In the genomic region with DNA sequence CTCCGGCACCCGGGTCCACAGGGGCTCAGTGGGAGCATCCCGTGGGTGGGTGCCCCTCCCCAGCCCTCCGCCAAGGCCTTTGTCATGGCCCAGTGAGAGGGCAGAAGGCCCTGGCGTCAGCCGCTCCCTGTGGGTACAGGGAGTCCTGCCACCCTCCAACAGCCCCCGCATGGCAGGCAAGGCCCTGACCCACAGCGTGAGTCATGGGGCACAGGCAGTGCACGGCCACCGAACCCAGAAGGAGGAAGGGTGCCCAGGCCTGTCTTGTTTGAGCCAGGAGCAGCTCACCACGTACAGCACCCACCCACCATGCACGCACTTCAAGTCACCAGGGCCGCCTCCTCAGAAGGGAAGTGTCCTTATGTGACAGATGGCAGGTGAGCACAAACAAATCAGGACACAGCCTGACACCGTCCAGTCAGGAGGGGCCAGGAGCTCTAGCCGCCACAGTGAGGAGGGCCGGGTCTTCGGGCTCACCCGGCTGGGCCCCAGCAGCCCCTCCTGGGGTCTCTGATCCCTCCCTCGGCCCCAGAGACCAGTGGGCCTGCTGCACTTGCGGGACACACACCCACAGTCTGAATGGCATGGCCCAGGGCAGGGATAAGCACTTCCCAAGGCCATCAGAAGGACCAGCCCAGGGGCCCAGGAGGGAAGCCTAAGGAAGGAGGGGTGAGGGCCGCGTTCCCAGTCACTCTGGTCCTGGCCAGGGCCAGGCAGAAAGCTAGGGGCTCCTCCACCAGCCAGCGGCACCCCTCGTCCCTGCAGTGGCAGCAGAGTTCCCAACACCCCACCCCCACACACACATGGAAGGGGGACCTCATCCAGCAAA, we compare ENCODE assay signal across 9 cellular contexts. TPM values are rescaled to one million over a fixed set of nuclear protein-coding genes. Genes with fewer than 3 reads are reported as not detected.
DNase-seq lines count a peak whose midpoint lies in the region; ATAC-seq and TF ChIP-seq lines count a peak whose summit lies in the region.
"Had no signal": no experiment of that assay in that cellular context is flagged by ENCODE, and none has a peak within 500 bp of the region (broad histone marks: within the 10 kb centered on the region; RNA-seq: fewer than 3 reads in every experiment).

No MANE protein-coding gene starts in this region.

- no peaks in the 10 kb centered on the region for H3K9me3 ChIP-seq in BE2C

- no peaks in the 10 kb centered on the region for H3K36me3 ChIP-seq in BE2C

- no peak overlapping the region for H3K4me3 ChIP-seq in BE2C (ENCODE audit: low read depth, low read length)
- H3K4me3 ChIP-seq: PC-9 had no signal

- peaks cover 84 to 90% of the 10 kb centered on the region in 2 donors for H3K4me1 Mint-ChIP-seq in effector memory CD8-positive, alpha-beta T cell (ENCODE audit: low read depth in 2 of 2)

- peaks cover 31% of the 10 kb centered on the region for H3K36me3 Mint-ChIP-seq in effector memory CD8-positive, alpha-beta T cell (ENCODE audit: insufficient read depth)

- no peaks in the 10 kb centered on the region for H3K27me3 Mint-ChIP-seq in effector memory CD8-positive, alpha-beta T cell

- H3K27ac Mint-ChIP-seq in effector memory CD8-positive, alpha-beta T cell: peak overlapping the region; percentile 98

- DNase-seq in activated CD4-positive, alpha-beta T cell treated with anti-CD3 and anti-CD28 coated beads for 4 hours: peak; percentile 38 to 54
- DNase-seq in effector memory CD8-positive, alpha-beta T cell: peak in 2 of 3 experiments; percentile 45 to 49
- DNase-seq in stimulated activated CD4-positive, alpha-beta T cell treated with anti-CD3 and anti-CD28 coated beads, Interleukin-15, amount 100 ng/mL, for 48 hours (ENCODE audit: low read depth in 2 of 2): peak; percentile 42 to 60
- DNase-seq in BE2C (no peak), NCI-H2029 treated with DMSO at 0.1 percent for 48 hours (lab: John Stamatoyannopoulos, UW) (no peak), hepatic stellate cell (ENCODE audit: low spot score) (no peak)

- ATAC-seq in GM19043 (IDR thresholded peaks at IDR 0.05; ENCODE audit: low read depth, unreplicated experiment): peak; percentile 42
- ATAC-seq in HG03095 (IDR thresholded peaks at IDR 0.05; ENCODE audit: unreplicated experiment): peak; percentile 41
- peak; percentile 47 for ATAC-seq in effector memory CD8-positive, alpha-beta T cell (replicated peaks)

- peak overlapping the region; percentile 87 to 88 for H3K4me3 Mint-ChIP-seq in effector memory CD8-positive, alpha-beta T cell

- no peaks in the 10 kb centered on the region for H3K9me3 Mint-ChIP-seq in effector memory CD8-positive, alpha-beta T cell

- no peak for TF ChIP-seq CTCF in BE2C (IDR thresholded peaks at IDR 0.05; ENCODE audit: low read depth, low read length)

- no peaks in the 10 kb centered on the region for H3K27me3 ChIP-seq in BE2C

- H3K4me1 ChIP-seq in BE2C: no peaks in the 10 kb centered on the region

RNA-seq across cellular contexts. Expression of a gene that starts 25.8 kb away (rescaled TPM):
- 83.3 TPM for polyA plus RNA-seq in BE2C (2012; ENCODE audit: insufficient read depth, insufficient read length, low read depth)

Comparison
In these comparisons a context has a peak if more than half of its experiments do, and no peak if none do; other contexts are left out.
1. DNase-seq: peak in activated CD4-positive, alpha-beta T cell treated with anti-CD3 and anti-CD28 coated beads for 4 hours (2 of 2), effector memory CD8-positive, alpha-beta T cell (2 of 3) and stimulated activated CD4-positive, alpha-beta T cell treated with anti-CD3 and anti-CD28 coated beads, Interleukin-15, amount 100 ng/mL, for 48 hours (2 of 2); none in BE2C (single experiment), NCI-H2029 treated with DMSO at 0.1 percent for 48 hours (single experiment) and hepatic stellate cell (single experiment).
2. Peak in every context shown above with its lines, with median percentiles within 50 percentile points of each other: ATAC-seq.